20 cellular contexts compared by ENCODE assay signal in the genomic region with DNA sequence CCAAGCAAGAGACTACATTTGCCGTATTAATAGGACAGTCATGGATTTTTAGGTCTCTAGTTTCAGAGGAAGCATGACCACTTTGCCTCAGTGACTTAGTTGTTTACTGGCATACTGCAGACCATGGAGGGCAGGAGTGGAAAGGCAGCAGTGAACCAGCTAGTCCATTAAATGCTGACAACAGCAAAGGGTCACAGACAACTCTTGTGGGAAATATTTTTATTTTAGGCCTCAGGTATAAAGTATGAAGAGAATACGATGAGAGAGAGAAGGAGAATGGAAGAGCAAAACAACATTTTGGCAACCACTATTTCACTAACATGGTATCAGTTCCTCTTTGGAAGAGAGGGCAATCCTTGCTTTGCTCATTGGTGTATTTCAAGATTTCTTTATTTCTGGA.
"Had no signal": no experiment of that assay in that cellular context is flagged by ENCODE, and none has a peak within 500 bp of the region (broad histone marks: within the 10 kb centered on the region; RNA-seq: fewer than 3 reads in every experiment).

No MANE protein-coding gene starts in this region.

- H3K27ac ChIP-seq: HL-60, KMS-11, RWPE1 had no signal

- DNase-seq: Kasumi-1, MM.1S, NCI-H1436, NCI-H187, NCI-H2029 treated with DMSO at 0.1 percent for 48 hours, NCI-H2171 treated with DMSO at 0.1 percent for 48 hours, NCI-H446, NCI-H510A, NCI-H524 treated with DMSO at 0.1 percent for 48 hours, NCI-H774, SHP77, SK-N-SH, SW 1271, T-helper 1 cell, T-helper 2 cell had no signal

- FAIRE-seq: HTR-8/SVneo, RCC 7860 had no signal

- H3K9ac ChIP-seq: KMS-11, SK-N-SH had no signal

- H3K9me3 ChIP-seq: SK-N-SH had no signal

- H3K4me2 ChIP-seq: KMS-11, SK-N-SH had no signal
